Comparison of ENCODE assay signal across 16 cellular contexts in genomic region chr19:2111886-2112285, GRCh38. TPM values are rescaled to one million over a fixed set of nuclear protein-coding genes. Genes with fewer than 3 reads are reported as not detected.
DNase-seq lines count a peak whose midpoint lies in the region; ATAC-seq, FAIRE-seq and TF ChIP-seq lines count a peak whose summit lies in the region.
"Had no signal": no experiment of that assay in that cellular context is flagged by ENCODE, and none has a peak within 500 bp of the region (broad histone marks: within the 10 kb centered on the region; RNA-seq: fewer than 3 reads in every experiment).

No MANE protein-coding gene starts in this region.

- POLR2A ChIA-PET in H1 (lab: Charles Lee; ENCODE audit: partially characterized antibody), result interaction anchor here (1.0 to 1.9 kb wide), 4 partner anchors 8 to 158 kb away, joined by 3 to 4 read pairs (median 4); no protein-coding TSS in a partner anchor
- POLR2A ChIA-PET in CD4-positive, alpha-beta T cell (lab: Charles Lee), result no interaction called here

- H3K14ac ChIP-seq in H1 (ENCODE audit: insufficient read length), result no peak overlapping the region

- H3K36me3 ChIP-seq in GM23338 (ENCODE audit: insufficient read depth) (peaks cover 33% of the 10 kb centered on the region), H1 (ENCODE audit: control insufficient read depth in 2 of 4, insufficient read depth in 4 of 4, low read length in 3 of 4) (peaks cover 56 to 96% (median 91%) of the 10 kb centered on the region in 4 experiments)

- FAIRE-seq in H1 (lab: Jason Lieb, UNC), result no peak

- no peak overlapping the region for H3K23ac ChIP-seq in H1 (ENCODE audit: insufficient read length)

- no peak overlapping the region for H2BK120ac ChIP-seq in H1 (replicated peaks; ENCODE audit: low read depth, low read length)

- H3K27me3 Mint-ChIP-seq in activated CD8-positive, alpha-beta memory T cell treated with anti-CD3 and anti-CD28 coated beads, Interleukin-2, amount 10 ng/mL, durations not matched to agents 7 days and 5 days, result no peaks in the 10 kb centered on the region
- peaks cover 3% of the 10 kb centered on the region for H3K27me3 Mint-ChIP-seq in GM23338 (ENCODE audit: insufficient read depth, low read depth, poor library complexity)
- no peaks in the 10 kb centered on the region for H3K27me3 Mint-ChIP-seq in activated T-helper 17 cell treated with anti-CD3 and anti-CD28 coated beads, Interleukin-2, amount 50 U/mL, for 72 hours
- H3K27me3 Mint-ChIP-seq in CD4-positive, alpha-beta T cell, result no peaks in the 10 kb centered on the region

- peak overlapping the region; percentile 79; the same call in 1 of the 2 replicates for H4K8ac ChIP-seq in H1 (ENCODE audit: extremely low read depth, insufficient read depth, low read length)

- H3K4me1 Mint-ChIP-seq in activated CD8-positive, alpha-beta memory T cell treated with anti-CD3 and anti-CD28 coated beads, Interleukin-2, amount 10 ng/mL, durations not matched to agents 7 days and 5 days, result peaks cover 3% of the 10 kb centered on the region
- H3K4me1 Mint-ChIP-seq in GM23338, result no peaks in the 10 kb centered on the region; the same call in 2 of the 3 replicates
- H3K4me1 Mint-ChIP-seq in activated T-helper 17 cell treated with anti-CD3 and anti-CD28 coated beads, Interleukin-2, amount 50 U/mL, for 72 hours, result peaks cover 6% of the 10 kb centered on the region
- no peaks in the 10 kb centered on the region for H3K4me1 Mint-ChIP-seq in CD4-positive, alpha-beta T cell (ENCODE audit: low read depth)
- H3K4me1 Mint-ChIP-seq: CD14-positive monocyte had no signal

- H3K9me3 ChIP-seq in H1 (ENCODE audit: insufficient read depth in 2 of 2, low read depth in 1 of 2, low read length in 1 of 2), result no peaks in the 10 kb centered on the region; a peak in 1 of 4 replicates
- no peaks in the 10 kb centered on the region for H3K9me3 ChIP-seq in CD4-positive, alpha-beta T cell (ENCODE audit: control insufficient read depth, low read length)
- H3K9me3 ChIP-seq: Caco-2, HAP-1 had no signal

- 0 out of 2 replicates have a peak, but pooled peaks cover 5% of the 10 kb centered on the region for H3K79me2 ChIP-seq in GM23338 (replicated peaks; ENCODE audit: insufficient read depth)
- H3K79me2 ChIP-seq in H1 (ENCODE audit: control insufficient read depth in 1 of 2, insufficient read depth in 2 of 2, low read length in 2 of 2), result no peaks in the 10 kb centered on the region

- H3K9ac ChIP-seq in H1 (replicated peaks in 1 of 4; ENCODE audit: extremely low read depth in 1 of 4, low read depth in 3 of 4, low read length in 3 of 4), result no peak overlapping the region
- H3K9ac ChIP-seq: GM23248 had no signal

- no peaks in the 10 kb centered on the region for H3K4me1 ChIP-seq in GM23338 (ENCODE audit: insufficient read depth)
- H3K4me1 ChIP-seq in H1 (replicated peaks in 1 of 4; ENCODE audit: control insufficient read depth in 3 of 4, insufficient read depth in 4 of 4, low read length in 3 of 4), result no peaks in the 10 kb centered on the region
- H3K4me1 ChIP-seq: Caco-2, HAP-1 had no signal

- no peak for TF ChIP-seq POLR2A in H1 (IDR thresholded peaks at IDR 0.05; ENCODE audit: control extremely low read depth in 1 of 2, low read depth in 2 of 2, low read length in 2 of 2)

- H2BK5ac ChIP-seq in H1 (ENCODE audit: low read depth, low read length), result no peak overlapping the region

- no peak overlapping the region for H4K5ac ChIP-seq in H1 (ENCODE audit: insufficient read length, low read depth, low read length)

- peaks cover 4% of the 10 kb centered on the region; the same call in 1 of the 2 replicates for H3F3A ChIP-seq in GM23338 (replicated peaks; ENCODE audit: low read depth)

- CTCF ChIA-PET in activated CD8-positive, alpha-beta memory T cell treated with anti-CD3 and anti-CD28 coated beads, Interleukin-2, amount 10 ng/mL, durations not matched to agents 7 days and 5 days (lab: Charles Lee), result no interaction called here
- CTCF ChIA-PET in H1 (lab: Charles Lee; ENCODE audit: partially characterized antibody), result interaction anchor here (0.6 to 2.4 kb wide), 4 partner anchors 12 to 166 kb away, joined by 3 to 8 read pairs (median 4); no protein-coding TSS in a partner anchor
- CTCF ChIA-PET in CD4-positive, alpha-beta T cell (lab: Charles Lee), result no interaction called here

- no peak overlapping the region for H3K4me3 Mint-ChIP-seq in activated CD8-positive, alpha-beta memory T cell treated with anti-CD3 and anti-CD28 coated beads, Interleukin-2, amount 10 ng/mL, durations not matched to agents 7 days and 5 days
- no peak overlapping the region for H3K4me3 Mint-ChIP-seq in GM23338
- H3K4me3 Mint-ChIP-seq in activated T-helper 17 cell treated with anti-CD3 and anti-CD28 coated beads, Interleukin-2, amount 50 U/mL, for 72 hours, result no peak overlapping the region
- no peak overlapping the region for H3K4me3 Mint-ChIP-seq in CD4-positive, alpha-beta T cell
- H3K4me3 Mint-ChIP-seq: CD14-positive monocyte, HFFc6 had no signal

- no peak overlapping the region for H2AK5ac ChIP-seq in H1 (ENCODE audit: low read depth, low read length)

- no peak for ATAC-seq in activated CD8-positive, alpha-beta memory T cell treated with anti-CD3 and anti-CD28 coated beads, Interleukin-2, amount 10 ng/mL, durations not matched to agents 7 days and 5 days
- no peak for ATAC-seq in GM23338
- no peak for ATAC-seq in activated T-helper 17 cell treated with anti-CD3 and anti-CD28 coated beads, Interleukin-2, amount 50 U/mL, for 72 hours (replicated peaks)
- ATAC-seq in CD4-positive, alpha-beta T cell (ENCODE audit: poor library complexity), result no peak

- DNase-seq in activated CD8-positive, alpha-beta memory T cell treated with anti-CD3 and anti-CD28 coated beads, Interleukin-2, amount 10 ng/mL, durations not matched to agents 7 days and 5 days, result no peak
- DNase-seq in activated CD8-positive, alpha-beta memory T cell treated with anti-CD3 and anti-CD28 coated beads, Interleukin-2, amount 50 U/mL, for 48 hours, result no peak
- no peak for DNase-seq in GM23338 (ENCODE audit: low spot score)
- DNase-seq in H1 (ENCODE audit: low read depth in 1 of 2, low spot score in 2 of 2), result no peak
- DNase-seq in CD4-positive, alpha-beta T cell, result no peak
- DNase-seq in posterior vena cava (ENCODE audit: low spot score), result no peak
- DNase-seq in activated CD4-positive, alpha-beta T cell treated with anti-CD3 and anti-CD28 coated beads for 48 hours, result no peak
- DNase-seq: Caco-2, GDM1, GM23248, HFFc6 had no signal

- intact Hi-C loops in CD4-positive, alpha-beta T cell (cut with DNase I, micrococcal nuclease), result no loop called here
- intact Hi-C loops in posterior vena cava (cut with DNase I), result no loop called here

- H2BK12ac ChIP-seq in H1 (ENCODE audit: low read depth, low read length), result no peak overlapping the region

- no peak for TF ChIP-seq RAD21 in H1 (IDR thresholded peaks at IDR 0.05 in 1 of 2, conservative IDR thresholded peaks at IDR 0.05 in 1 of 2; ENCODE audit: low read depth in 2 of 2, low read length in 2 of 2)

- H2BK20ac ChIP-seq in H1 (ENCODE audit: low read length), result no peak overlapping the region

- no peak for TF ChIP-seq EP300 in H1 (IDR thresholded peaks at IDR 0.05; ENCODE audit: borderline replicate concordance in 1 of 2, low read depth in 2 of 2, low read length in 2 of 2)

- H3K27ac ChIP-seq in GM23338 (ENCODE audit: low read depth), result no peak overlapping the region
- no peak overlapping the region for H3K27ac ChIP-seq in H1 (ENCODE audit: low read depth, low read length)
- H3K27ac ChIP-seq in CD4-positive, alpha-beta T cell (ENCODE audit: low read depth, low read length), result no peak overlapping the region
- H3K27ac ChIP-seq: 22Rv1, GM23248 had no signal

- no peak overlapping the region for H3K56ac ChIP-seq in H1 (replicated peaks; ENCODE audit: insufficient read length, low read depth, low read length)

- TF ChIP-seq CTCF in GM23338 (conservative IDR thresholded peaks at IDR 0.05; ENCODE audit: low read depth in 2 of 2) (no peak), H1 (IDR thresholded peaks at IDR 0.05; ENCODE audit: control extremely low read depth in 1 of 3, insufficient read depth in 1 of 3, low read depth in 1 of 3, low read length in 3 of 3) (no peak)
- no peak for TF ChIP-seq CTCF in CD4-positive, alpha-beta T cell (IDR thresholded peaks at IDR 0.05)

- H3K27me3 ChIP-seq in GM23338 (ENCODE audit: insufficient read depth), result no peaks in the 10 kb centered on the region
- no peaks in the 10 kb centered on the region for H3K27me3 ChIP-seq in H1 (replicated peaks in 1 of 4; ENCODE audit: control insufficient read depth in 3 of 4, extremely low read depth in 1 of 4, insufficient read depth in 3 of 4, low read length in 3 of 4)
- H3K27me3 ChIP-seq in CD4-positive, alpha-beta T cell (ENCODE audit: control insufficient read depth, insufficient read depth, low read length), result no peaks in the 10 kb centered on the region

- 91% methylated on average over 20 of the region's 20 CpGs; no CpG with 5 or more reads in 1 of the 2 experiments for WGBS in H1 (ENCODE audit: extremely low coverage in 1 of 2, insufficient coverage in 1 of 2, insufficient read length in 1 of 2, insufficient replicate concordance in 2 of 2, low coverage in 1 of 2, low lambda C conversion rate in 2 of 2, missing lambda C conversion rate in 1 of 2), 2 experiments

- no peaks in the 10 kb centered on the region for H3K9me3 Mint-ChIP-seq in activated CD8-positive, alpha-beta memory T cell treated with anti-CD3 and anti-CD28 coated beads, Interleukin-2, amount 10 ng/mL, durations not matched to agents 7 days and 5 days (ENCODE audit: low read depth)
- no peaks in the 10 kb centered on the region; the same call in 2 of the 3 replicates for H3K9me3 Mint-ChIP-seq in GM23338
- no peaks in the 10 kb centered on the region for H3K9me3 Mint-ChIP-seq in activated T-helper 17 cell treated with anti-CD3 and anti-CD28 coated beads, Interleukin-2, amount 50 U/mL, for 72 hours
- no peaks in the 10 kb centered on the region for H3K9me3 Mint-ChIP-seq in CD4-positive, alpha-beta T cell
- H3K9me3 Mint-ChIP-seq: CD8-positive, alpha-beta memory T cell; HFFc6 had no signal

- H4K91ac ChIP-seq in H1 (replicated peaks; ENCODE audit: insufficient read length, low read length), result no peak overlapping the region

- H3K4me3 ChIP-seq in GM23338, result no peak overlapping the region
- no peak overlapping the region for H3K4me3 ChIP-seq in H1 (ENCODE audit: extremely low read depth in 1 of 4, insufficient read depth in 2 of 4, low read depth in 3 of 4, low read length in 4 of 4)
- H3K4me3 ChIP-seq: GM23248, HAP-1 had no signal

- no peak overlapping the region for H3K4me2 ChIP-seq in GM23338
- H3K4me2 ChIP-seq in H1 (ENCODE audit: insufficient read depth in 1 of 2, low read depth in 2 of 2, low read length in 2 of 2), result no peak overlapping the region

- no peaks in the 10 kb centered on the region for H3K23me2 ChIP-seq in H1 (ENCODE audit: low read depth, low read length)

- H3K4ac ChIP-seq in H1 (replicated peaks; ENCODE audit: insufficient read length, low read depth, low read length), result no peak overlapping the region

- H4K20me1 ChIP-seq in GM23338 (replicated peaks; ENCODE audit: insufficient read depth), result peaks cover 3% of the 10 kb centered on the region; the same call in 1 of the 2 replicates
- H4K20me1 ChIP-seq in H1 (replicated peaks in 1 of 2; ENCODE audit: control insufficient read depth in 1 of 2, insufficient read depth in 2 of 2, low read length in 2 of 2), result peaks cover 4 to 21% of the 10 kb centered on the region in 2 experiments

- no peaks in the 10 kb centered on the region; the same call in none of the 2 replicates for H3K79me1 ChIP-seq in H1 (ENCODE audit: low read depth, low read length)

- H2BK15ac ChIP-seq in H1 (ENCODE audit: low read length), result no peak overlapping the region

- H3K36me3 Mint-ChIP-seq in activated CD8-positive, alpha-beta memory T cell treated with anti-CD3 and anti-CD28 coated beads, Interleukin-2, amount 10 ng/mL, durations not matched to agents 7 days and 5 days, result peaks cover 36% of the 10 kb centered on the region
- peaks cover 78% of the 10 kb centered on the region for H3K36me3 Mint-ChIP-seq in GM23338 (ENCODE audit: low read depth)
- peaks cover 78% of the 10 kb centered on the region for H3K36me3 Mint-ChIP-seq in activated T-helper 17 cell treated with anti-CD3 and anti-CD28 coated beads, Interleukin-2, amount 50 U/mL, for 72 hours (ENCODE audit: low read depth)
- peaks cover 63% of the 10 kb centered on the region for H3K36me3 Mint-ChIP-seq in CD4-positive, alpha-beta T cell (ENCODE audit: low read depth)

- H3K18ac ChIP-seq in H1 (ENCODE audit: extremely low read depth, low read length), result no peak overlapping the region

- peak overlapping the region; percentile 38 for H3K27ac Mint-ChIP-seq in activated CD8-positive, alpha-beta memory T cell treated with anti-CD3 and anti-CD28 coated beads, Interleukin-2, amount 10 ng/mL, durations not matched to agents 7 days and 5 days
- H3K27ac Mint-ChIP-seq in GM23338, result peak overlapping the region; percentile 48; the same call in 1 of the 2 replicates
- H3K27ac Mint-ChIP-seq in activated T-helper 17 cell treated with anti-CD3 and anti-CD28 coated beads, Interleukin-2, amount 50 U/mL, for 72 hours, result peak overlapping the region; percentile 28
- H3K27ac Mint-ChIP-seq in CD4-positive, alpha-beta T cell, result no peak overlapping the region
- H3K27ac Mint-ChIP-seq: HFFc6 had no signal

- H2AFZ ChIP-seq in GM23338 (no peak overlapping the region), H1 (ENCODE audit: low read length) (no peak overlapping the region)
- H2AFZ ChIP-seq: GM23248 had no signal

- no peaks in the 10 kb centered on the region for H3K9me2 ChIP-seq in GM23338 (ENCODE audit: insufficient read depth)

RNA-seq across cellular contexts. Expression of gene IZUMO4, which starts 15.2 kb away (rescaled TPM):
- 10 to 100 TPM in 1 of 2 experiments, 1 to 10 TPM in 1; 7.2 to 10.1 TPM for total RNA-seq in activated CD8-positive, alpha-beta memory T cell treated with anti-CD3 and anti-CD28 coated beads, Interleukin-2, amount 10 ng/mL, durations not matched to agents 7 days and 5 days
- 2.2 and 2.6 TPM in 2 replicates for total RNA-seq in GM23338 (2014; rRNA removed; shearing (Covaris generic))
- polyA plus RNA-seq in GM23338 (2016; fragmentation: Nextera tagmentation; extraction: Ambion mirVana), result 0.57 and 0.82 TPM in 2 replicates
- total RNA-seq in activated T-helper 17 cell treated with anti-CD3 and anti-CD28 coated beads, Interleukin-2, amount 50 U/mL, for 72 hours, result 100 to 1,000 TPM in 1 of 2 donors, 10 to 100 TPM in 1; 13.9 to 143 TPM
- total RNA-seq in H1 (2021; fragmentation: NEBNext Ultra II Directional; extraction: Animal tissue kit (Norgen Biotek cat#: 25700)), result 1.3 and 1.8 TPM in 2 replicates
- 1.9 and 2.3 TPM in 2 replicates for polyA plus RNA-seq in H1 (2011; rRNA removed)
- 2.3 TPM for polyA plus RNA-seq in H1 (2011; cell fraction: cytosol; rRNA removed)
- polyA plus RNA-seq in H1 (2011; cell fraction: nucleus; rRNA removed), result 12.4 TPM
- polyA plus RNA-seq in H1 (2012, experiment 1 of 2), result 0.54 to 2.7 TPM (median 2.0 TPM) in 4 replicates
- 1.1 TPM for polyA plus RNA-seq in H1 (2012, experiment 2 of 2)
- polyA plus RNA-seq in H1 (2013, experiment 1 of 2), result 0.95 TPM
- polyA plus RNA-seq in H1 (2013, experiment 2 of 2), result 0.75 TPM
- 0.47 TPM in 1 of 2 replicates, not detected in the other for polyA minus RNA-seq in H1 (2011; rRNA and poly(A)+ RNA removed)
- 1.5 TPM for polyA minus RNA-seq in H1 (2011; cell fraction: cytosol; rRNA and poly(A)+ RNA removed)
- 2.4 TPM for polyA minus RNA-seq in H1 (2011; cell fraction: nucleus; rRNA and poly(A)+ RNA removed)
- 10 to 100 TPM; 17.4 to 17.9 TPM for total RNA-seq in CD4-positive, alpha-beta T cell
- 1 to 10 TPM in 1 of 2 donors, under 1 TPM in 1; 0.90 to 2.4 TPM for total RNA-seq in posterior vena cava

RNA-seq across cellular contexts. Expression of gene MOB3A, which starts 15.8 kb away (rescaled TPM):
- total RNA-seq in activated CD8-positive, alpha-beta memory T cell treated with anti-CD3 and anti-CD28 coated beads, Interleukin-2, amount 10 ng/mL, durations not matched to agents 7 days and 5 days, result 100 to 1,000 TPM; 200 to 202 TPM
- total RNA-seq in GM23338 (2014; rRNA removed; shearing (Covaris generic)), result 5.9 and 9.4 TPM in 2 replicates
- polyA plus RNA-seq in GM23338 (2016; fragmentation: Nextera tagmentation; extraction: Ambion mirVana) (2.9 TPM in 2 replicates), H1 (2011; rRNA removed) (9.6 and 10.2 TPM in 2 replicates)
- total RNA-seq in activated T-helper 17 cell treated with anti-CD3 and anti-CD28 coated beads, Interleukin-2, amount 50 U/mL, for 72 hours, result 100 to 1,000 TPM; 271 to 387 TPM
- total RNA-seq in H1 (2021; fragmentation: NEBNext Ultra II Directional; extraction: Animal tissue kit (Norgen Biotek cat#: 25700)), result 9.2 and 9.8 TPM in 2 replicates
- 5.2 TPM for polyA plus RNA-seq in H1 (2011; cell fraction: cytosol; rRNA removed)
- polyA plus RNA-seq in H1 (2011; cell fraction: nucleus; rRNA removed), result 8.1 TPM
- 5.2 to 7.4 TPM (median 7.0 TPM) in 4 replicates for polyA plus RNA-seq in H1 (2012, experiment 1 of 2)
- 5.2 TPM for polyA plus RNA-seq in H1 (2012, experiment 2 of 2)
- 7.2 TPM for polyA plus RNA-seq in H1 (2013, experiment 1 of 2)
- 7.5 TPM for polyA plus RNA-seq in H1 (2013, experiment 2 of 2)
- 6.6 and 8.8 TPM in 2 replicates for polyA minus RNA-seq in H1 (2011; rRNA and poly(A)+ RNA removed)
- polyA minus RNA-seq in H1 (2011; cell fraction: cytosol; rRNA and poly(A)+ RNA removed), result 7.0 TPM
- polyA minus RNA-seq in H1 (2011; cell fraction: nucleus; rRNA and poly(A)+ RNA removed), result 3.3 TPM
- 10 to 100 TPM; 96.4 to 97.3 TPM for total RNA-seq in CD4-positive, alpha-beta T cell
- total RNA-seq in posterior vena cava, result 10 to 100 TPM; 55.8 to 57.1 TPM

RNA-seq across cellular contexts. Expression of gene AP3D1, which starts 39.5 kb away (rescaled TPM):
- total RNA-seq in activated CD8-positive, alpha-beta memory T cell treated with anti-CD3 and anti-CD28 coated beads, Interleukin-2, amount 10 ng/mL, durations not matched to agents 7 days and 5 days, result 100 to 1,000 TPM; 110 to 127 TPM
- 205 and 236 TPM in 2 replicates for total RNA-seq in GM23338 (2014; rRNA removed; shearing (Covaris generic))
- polyA plus RNA-seq in GM23338 (2016; fragmentation: Nextera tagmentation; extraction: Ambion mirVana) (101 and 117 TPM in 2 replicates), H1 (2011; rRNA removed) (161 and 227 TPM in 2 replicates)
- total RNA-seq in activated T-helper 17 cell treated with anti-CD3 and anti-CD28 coated beads, Interleukin-2, amount 50 U/mL, for 72 hours, result 100 to 1,000 TPM in 1 of 2 donors, 10 to 100 TPM in 1; 83.6 to 108 TPM
- 174 and 184 TPM in 2 replicates for total RNA-seq in H1 (2021; fragmentation: NEBNext Ultra II Directional; extraction: Animal tissue kit (Norgen Biotek cat#: 25700))
- 140 TPM for polyA plus RNA-seq in H1 (2011; cell fraction: cytosol; rRNA removed)
- polyA plus RNA-seq in H1 (2011; cell fraction: nucleus; rRNA removed), result 430 TPM
- polyA plus RNA-seq in H1 (2012, experiment 1 of 2), result 183 to 246 TPM (median 225 TPM) in 4 replicates
- polyA plus RNA-seq in H1 (2012, experiment 2 of 2), result 177 TPM
- polyA plus RNA-seq in H1 (2013, experiment 1 of 2), result 94.5 TPM
- polyA plus RNA-seq in H1 (2013, experiment 2 of 2), result 89.2 TPM
- polyA minus RNA-seq in H1 (2011; rRNA and poly(A)+ RNA removed), result 225 and 237 TPM in 2 replicates
- polyA minus RNA-seq in H1 (2011; cell fraction: cytosol; rRNA and poly(A)+ RNA removed), result 139 TPM
- polyA minus RNA-seq in H1 (2011; cell fraction: nucleus; rRNA and poly(A)+ RNA removed), result 125 TPM
- 10 to 100 TPM; 41.8 to 41.9 TPM for total RNA-seq in CD4-positive, alpha-beta T cell
- 10 to 100 TPM; 73.9 to 93.3 TPM for total RNA-seq in posterior vena cava

RNA-seq across cellular contexts. Expression of gene DOT1L, which starts 51.8 kb away (rescaled TPM):
- total RNA-seq in activated CD8-positive, alpha-beta memory T cell treated with anti-CD3 and anti-CD28 coated beads, Interleukin-2, amount 10 ng/mL, durations not matched to agents 7 days and 5 days, result 100 to 1,000 TPM in 1 of 2 experiments, 10 to 100 TPM in 1; 99.9 to 105 TPM
- 23.4 and 40.6 TPM in 2 replicates for total RNA-seq in GM23338 (2014; rRNA removed; shearing (Covaris generic))
- 25.5 and 31.0 TPM in 2 replicates for polyA plus RNA-seq in GM23338 (2016; fragmentation: Nextera tagmentation; extraction: Ambion mirVana)
- total RNA-seq in activated T-helper 17 cell treated with anti-CD3 and anti-CD28 coated beads, Interleukin-2, amount 50 U/mL, for 72 hours, result 100 to 1,000 TPM in 1 of 2 donors, 10 to 100 TPM in 1; 76.6 to 114 TPM
- 74.8 and 76.3 TPM in 2 replicates for total RNA-seq in H1 (2021; fragmentation: NEBNext Ultra II Directional; extraction: Animal tissue kit (Norgen Biotek cat#: 25700))
- polyA plus RNA-seq in H1 (2011; rRNA removed), result 17.5 and 39.8 TPM in 2 replicates
- polyA plus RNA-seq in H1 (2011; cell fraction: cytosol; rRNA removed), result 28.6 TPM
- polyA plus RNA-seq in H1 (2011; cell fraction: nucleus; rRNA removed), result 232 TPM
- 37.0 to 51.6 TPM (median 48.5 TPM) in 4 replicates for polyA plus RNA-seq in H1 (2012, experiment 1 of 2)
- 26.6 TPM for polyA plus RNA-seq in H1 (2012, experiment 2 of 2)
- 36.4 TPM for polyA plus RNA-seq in H1 (2013, experiment 1 of 2)
- 32.3 TPM for polyA plus RNA-seq in H1 (2013, experiment 2 of 2)
- polyA minus RNA-seq in H1 (2011; rRNA and poly(A)+ RNA removed), result 16.0 and 21.9 TPM in 2 replicates
- polyA minus RNA-seq in H1 (2011; cell fraction: cytosol; rRNA and poly(A)+ RNA removed), result 24.8 TPM
- 49.1 TPM for polyA minus RNA-seq in H1 (2011; cell fraction: nucleus; rRNA and poly(A)+ RNA removed)
- 10 to 100 TPM; 20.9 to 24.8 TPM for total RNA-seq in CD4-positive, alpha-beta T cell
- total RNA-seq in posterior vena cava, result 10 to 100 TPM; 14.7 to 23.3 TPM
